17 cellular contexts compared by ENCODE assay signal in genomic region chr12:88638388-88638787, GRCh38. TPM values are rescaled to one million over a fixed set of nuclear protein-coding genes. Genes with fewer than 3 reads are reported as not detected.
A peak's percentile ranks its signal among the peaks of the same experiment; 100 is the strongest.
DNase-seq lines count a peak whose midpoint lies in the region; ATAC-seq and TF ChIP-seq lines count a peak whose summit lies in the region.
"Had no signal": no experiment of that assay in that cellular context is flagged by ENCODE, and none has a peak within 500 bp of the region (broad histone marks: within the 10 kb centered on the region; RNA-seq: fewer than 3 reads in every experiment).

No MANE protein-coding gene starts in this region.

- H3K9me3 ChIP-seq in GM23248 (ENCODE audit: low read depth) (no peaks in the 10 kb centered on the region), left lung (no peaks in the 10 kb centered on the region), smooth muscle cell (replicated peaks; ENCODE audit: low read depth) (no peaks in the 10 kb centered on the region)

- H2AFZ ChIP-seq in GM23248 (peak overlapping the region; percentile 54), smooth muscle cell (ENCODE audit: low read depth) (peak overlapping the region; percentile 80)

- no peak for TF ChIP-seq CTCF in choroid plexus epithelial cell (conservative IDR thresholded peaks at IDR 0.05; ENCODE audit: low read depth, low read length)
- no peak for TF ChIP-seq CTCF in left lung (IDR thresholded peaks at IDR 0.05)
- no peak for TF ChIP-seq CTCF in smooth muscle cell (IDR thresholded peaks at IDR 0.05; ENCODE audit: borderline replicate concordance, insufficient read depth, poor library complexity, severe bottlenecking)

- no peaks in the 10 kb centered on the region for H3K9me2 ChIP-seq in GM23248 (ENCODE audit: insufficient read depth)

- H3K79me2 ChIP-seq in GM23248 (ENCODE audit: insufficient read depth): no peaks in the 10 kb centered on the region
- H3K79me2 ChIP-seq in smooth muscle cell (ENCODE audit: low read depth): no peaks in the 10 kb centered on the region

- H3K27me3 ChIP-seq in GM23248 (replicated peaks; ENCODE audit: insufficient read depth) (no peaks in the 10 kb centered on the region), left lung (no peaks in the 10 kb centered on the region), smooth muscle cell (ENCODE audit: low read depth) (no peaks in the 10 kb centered on the region)

- 98% methylated on average over 3 of the region's 3 CpGs for WGBS in GM23248 (ENCODE audit: low coverage in 1 of 2, low lambda C conversion rate in 2 of 2, missing lambda C conversion rate in 2 of 2), 2 experiments
- 93% methylated on average over 3 of the region's 3 CpGs for WGBS in smooth muscle cell (ENCODE audit: low lambda C conversion rate)

- peaks cover 13% of the 10 kb centered on the region for H3F3A ChIP-seq in GM23248 (ENCODE audit: insufficient read depth)
- H3F3A ChIP-seq in smooth muscle cell (ENCODE audit: low read depth): no peaks in the 10 kb centered on the region

- no peaks in the 10 kb centered on the region for H3K36me3 ChIP-seq in GM23248 (ENCODE audit: low read depth)
- H3K36me3 ChIP-seq in left lung: no peaks in the 10 kb centered on the region
- H3K36me3 ChIP-seq in smooth muscle cell (ENCODE audit: low read depth): no peaks in the 10 kb centered on the region

- H3K4me1 ChIP-seq in GM23248 (ENCODE audit: insufficient read depth) (peaks cover 22% of the 10 kb centered on the region), left lung (peaks cover 0 to 13% of the 10 kb centered on the region in 2 donors), smooth muscle cell (ENCODE audit: low read depth) (no peaks in the 10 kb centered on the region)

- peak overlapping the region; percentile 44 for H3K4me2 ChIP-seq in GM23248 (ENCODE audit: unreplicated experiment)
- H3K4me2 ChIP-seq in smooth muscle cell: no peak overlapping the region

- intact Hi-C loops in left lung (cut with DNase I): no loop called here

- peak; percentile 17 for DNase-seq in GM23248
- DNase-seq in choroid plexus epithelial cell (ENCODE audit: low read depth): peak; percentile 29
- no peak for DNase-seq in left lung
- DNase-seq in smooth muscle cell (lab: John Stamatoyannopoulos, UW; ENCODE audit: unreplicated experiment): no peak
- DNase-seq in SK-N-DZ (ENCODE audit: low spot score): no peak
- DNase-seq: activated CD4-positive, alpha-beta T cell treated with anti-CD3 and anti-CD28 coated beads, Interleukin-2, amount 50 U/mL, for 4 hours; activated gamma-delta T cell treated with Interleukin-2 at 50 U/mL for 16 hours; head of caudate nucleus; naive thymus-derived CD4-positive, alpha-beta T cell; NCI-H1105 treated with DMSO at 0.1 percent for 48 hours; NCI-H524 treated with DMSO at 0.1 percent for 48 hours; stimulated activated CD4-positive, alpha-beta T cell treated with anti-CD3 and anti-CD28 coated beads, Interleukin-4, amount 100 ng/mL, for 4 hours; T-helper 1 cell had no signal

- H3K4me3 ChIP-seq in GM23248 (0 out of 2 replicates have a peak overlapping the region, but pooled peaks have one; percentile 4), choroid plexus epithelial cell (ENCODE audit: low read depth, low read length) (no peak overlapping the region), left lung (no peak overlapping the region), smooth muscle cell (no peak overlapping the region)
- H3K4me3 ChIP-seq: lung had no signal

- H3K9ac ChIP-seq in GM23248 (0 out of 2 replicates have a peak overlapping the region, but pooled peaks have one; percentile 4), smooth muscle cell (ENCODE audit: low read depth) (no peak overlapping the region)

- in situ Hi-C loops in GM23248 (cut with MboI): no loop called here

- peak; percentile 44 for ATAC-seq in left lung
- no peak for ATAC-seq in HG03045 (IDR thresholded peaks at IDR 0.05; ENCODE audit: unreplicated experiment)
- no peak for ATAC-seq in GM18861 (IDR thresholded peaks at IDR 0.05; ENCODE audit: unreplicated experiment)

- no peaks in the 10 kb centered on the region for H4K20me1 ChIP-seq in GM23248 (ENCODE audit: insufficient read depth)
- H4K20me1 ChIP-seq in smooth muscle cell (ENCODE audit: low read depth): no peaks in the 10 kb centered on the region

- H3K27ac ChIP-seq in GM23248: peak overlapping the region; percentile 14
- H3K27ac ChIP-seq in left lung: peak overlapping the region; percentile 33 to 62
- H3K27ac ChIP-seq in smooth muscle cell (ENCODE audit: low read depth): no peak overlapping the region
- H3K27ac ChIP-seq: VCaP had no signal

RNA-seq across cellular contexts. Expression of gene KITLG, which starts 58.1 kb away (rescaled TPM):
- 98.4 and 146 TPM in 2 replicates for total RNA-seq in GM23248 (2014; rRNA removed; shearing (Covaris generic))
- 33.8 and 34.8 TPM in 2 replicates for polyA plus RNA-seq in GM23248 (2016; fragmentation: Nextera tagmentation; extraction: Ambion mirVana)
- 10 to 100 TPM; 52.6 to 69.1 TPM for total RNA-seq in left lung
- total RNA-seq in smooth muscle cell: 4.0 and 8.0 TPM in 2 replicates
- 0.64 and 2.1 TPM in 2 replicates for polyA plus RNA-seq in smooth muscle cell
- polyA plus RNA-seq in SK-N-DZ (2014; cell fraction: cytosol; rRNA removed): 6.9 and 7.6 TPM in 2 replicates
- polyA plus RNA-seq in SK-N-DZ (2014; cell fraction: nucleus; rRNA removed): 3.6 and 4.0 TPM in 2 replicates
- polyA plus RNA-seq: naive thymus-derived CD4-positive, alpha-beta T cell had no signal

Comparison
In these comparisons a context has a peak if more than half of its experiments do, and no peak if none do; other contexts are left out.
1. DNase-seq: peak in GM23248 (single experiment) and choroid plexus epithelial cell (single experiment); none in left lung (0 of 2), smooth muscle cell (single experiment) and SK-N-DZ (single experiment).